ENCODE assay signal across 22 cellular contexts in the genomic region with DNA sequence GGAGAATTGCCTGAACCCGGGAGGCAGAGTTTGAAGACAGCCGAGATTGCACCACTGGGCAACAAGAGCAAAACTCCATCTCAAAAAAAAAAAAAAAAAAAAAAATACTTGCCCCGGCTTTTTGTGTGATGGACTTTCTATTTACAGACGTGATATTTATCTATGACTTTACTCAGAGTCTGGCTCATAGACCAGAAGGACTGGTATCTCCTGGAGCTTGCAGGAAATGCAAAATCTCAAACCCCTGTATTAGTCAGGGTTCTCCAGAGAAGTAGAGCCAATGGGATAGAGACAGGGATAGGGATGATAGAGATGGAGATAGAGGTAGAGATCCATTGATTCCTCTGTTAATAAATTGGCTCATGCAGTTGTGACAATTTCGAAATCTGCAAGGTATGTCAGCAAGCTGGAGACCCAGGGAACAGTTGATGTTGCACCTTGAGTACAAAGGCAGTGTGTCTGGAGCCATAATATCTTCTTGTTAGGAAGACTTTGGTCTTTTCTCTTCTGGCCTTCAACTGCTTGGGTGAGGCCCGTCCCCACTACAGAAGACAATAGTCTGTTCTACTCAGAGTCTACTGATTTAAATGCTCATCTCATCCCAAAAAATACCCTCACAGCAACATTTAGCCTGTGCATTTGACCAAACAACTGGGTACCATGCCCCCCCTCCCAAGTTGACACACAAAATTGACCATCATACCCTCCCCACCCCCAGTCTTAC.
"Had no signal": no experiment of that assay in that cellular context is flagged by ENCODE, and none has a peak within 500 bp of the region (broad histone marks: within the 10 kb centered on the region; RNA-seq: fewer than 3 reads in every experiment).

No MANE protein-coding gene starts in this region.

- H3K27ac ChIP-seq: dorsolateral prefrontal cortex, esophagus squamous epithelium, gastroesophageal sphincter, neutrophil, psoas muscle, right lobe of liver, suprapubic skin, thyroid gland, upper lobe of left lung, uterus had no signal

- H3K36me3 ChIP-seq: esophagus squamous epithelium, gastroesophageal sphincter, neutrophil, right lobe of liver, suprapubic skin, thyroid gland, upper lobe of left lung, uterus had no signal

- H3K27me3 ChIP-seq: dorsolateral prefrontal cortex, neutrophil, right lobe of liver, thyroid gland, upper lobe of left lung, uterus had no signal

- ATAC-seq: gastroesophageal sphincter; left lobe of liver; mucosa of descending colon; naive thymus-derived CD8-positive, alpha-beta T cell; psoas muscle; right lobe of liver; stimulated activated effector memory CD8-positive, alpha-beta T cell treated with anti-CD3 and anti-CD28 coated beads, Interleukin-12 subunit alpha, Interleukin-12 subunit beta, amount 100 ng/mL, for 72 hours; stimulated activated naive CD8-positive, alpha-beta T cell treated with anti-CD3 and anti-CD28 coated beads, Interleukin-15, Interleukin-2, amounts not matched to agents 100 U/mL and 50 U/mL, for 24 hours had no signal

- H3K36me3 Mint-ChIP-seq: stimulated activated effector memory CD8-positive, alpha-beta T cell treated with anti-CD3 and anti-CD28 coated beads, Interleukin-12 subunit alpha, Interleukin-12 subunit beta, amount 100 ng/mL, for 72 hours had no signal

- H3K4me3 ChIP-seq: dorsolateral prefrontal cortex, esophagus squamous epithelium, gastroesophageal sphincter, mucosa of descending colon, psoas muscle, right lobe of liver, suprapubic skin, thyroid gland, upper lobe of left lung, uterus had no signal

- H3K27ac Mint-ChIP-seq: stimulated activated effector memory CD8-positive, alpha-beta T cell treated with anti-CD3 and anti-CD28 coated beads, Interleukin-12 subunit alpha, Interleukin-12 subunit beta, amount 100 ng/mL, for 72 hours had no signal

- H3K4me1 Mint-ChIP-seq: stimulated activated effector memory CD8-positive, alpha-beta T cell treated with anti-CD3 and anti-CD28 coated beads, Interleukin-12 subunit alpha, Interleukin-12 subunit beta, amount 100 ng/mL, for 72 hours had no signal

- H3K4me1 ChIP-seq: psoas muscle, thyroid gland, uterus had no signal

- H3K9me3 ChIP-seq: esophagus squamous epithelium, gastroesophageal sphincter, mucosa of descending colon, neutrophil, psoas muscle, right lobe of liver, suprapubic skin, thyroid gland, upper lobe of left lung, uterus had no signal

- H3K4me3 Mint-ChIP-seq: naive thymus-derived CD8-positive, alpha-beta T cell; stimulated activated effector memory CD8-positive, alpha-beta T cell treated with anti-CD3 and anti-CD28 coated beads, Interleukin-12 subunit alpha, Interleukin-12 subunit beta, amount 100 ng/mL, for 72 hours had no signal

- DNase-seq: dorsolateral prefrontal cortex; effector CD8-positive, alpha-beta T cell; esophagus squamous epithelium; foreskin fibroblast; glutamatergic neuron; islet precursor cell; mucosa of descending colon; naive thymus-derived CD8-positive, alpha-beta T cell; psoas muscle; retina; right lobe of liver; stimulated activated CD4-positive, alpha-beta T cell treated with anti-CD3 and anti-CD28 coated beads, Interleukin-4, amount 100 ng/mL, for 1 hour; stimulated activated CD8-positive, alpha-beta memory T cell treated with anti-CD3 and anti-CD28 coated beads, Interleukin-4, amount 100 ng/mL, for 48 hours; stimulated activated naive CD8-positive, alpha-beta T cell treated with anti-CD3 and anti-CD28 coated beads, Interleukin-15, Interleukin-2, amounts not matched to agents 100 U/mL and 50 U/mL, for 24 hours; thyroid gland; upper lobe of left lung; uterus had no signal
